ENCODE assay signal across 9 cellular contexts in genomic region chr5:147391781-147392180, GRCh38.
DNase-seq lines count a peak whose midpoint lies in the region; ATAC-seq, FAIRE-seq and TF ChIP-seq lines count a peak whose summit lies in the region.
"Had no signal": no experiment of that assay in that cellular context is flagged by ENCODE, and none has a peak within 500 bp of the region (broad histone marks: within the 10 kb centered on the region; RNA-seq: fewer than 3 reads in every experiment).

No MANE protein-coding gene starts in this region.

- peaks cover 0 to 3% of the 10 kb centered on the region in 2 donors for H3K27me3 Mint-ChIP-seq in CD4-positive, alpha-beta memory T cell
- peaks cover 3 to 5% of the 10 kb centered on the region in 2 donors for H3K27me3 Mint-ChIP-seq in T-cell
- H3K27me3 Mint-ChIP-seq: memory B cell had no signal

- H3K36me3 Mint-ChIP-seq in CD4-positive, alpha-beta memory T cell, result no peaks in the 10 kb centered on the region
- no peaks in the 10 kb centered on the region for H3K36me3 Mint-ChIP-seq in T-cell
- H3K36me3 Mint-ChIP-seq: memory B cell had no signal

- H3K4ac ChIP-seq in H1 (replicated peaks; ENCODE audit: insufficient read length, low read depth, low read length), result no peak overlapping the region

- peaks cover 4 to 10% (median 8%) of the 10 kb centered on the region in 4 experiments; a peak in 5 of 7 replicates for H3K4me1 ChIP-seq in H1 (replicated peaks in 1 of 4; ENCODE audit: control insufficient read depth in 3 of 4, insufficient read depth in 4 of 4, low read length in 3 of 4)
- H3K4me1 ChIP-seq in CD4-positive, alpha-beta memory T cell (ENCODE audit: insufficient read depth, low read length), result no peaks in the 10 kb centered on the region

- H2BK15ac ChIP-seq in H1 (ENCODE audit: low read length), result no peak overlapping the region

- H3K4me1 Mint-ChIP-seq in CD4-positive, alpha-beta memory T cell, result no peaks in the 10 kb centered on the region
- H3K4me1 Mint-ChIP-seq in T-cell, result no peaks in the 10 kb centered on the region
- H3K4me1 Mint-ChIP-seq: memory B cell had no signal

- H2BK12ac ChIP-seq in H1 (ENCODE audit: low read depth, low read length), result no peak overlapping the region

- H3K23me2 ChIP-seq in H1 (ENCODE audit: low read depth, low read length), result no peaks in the 10 kb centered on the region; the same call in 1 of the 2 replicates

- peak; percentile 50 to 65 for TF ChIP-seq RAD21 in H1 (IDR thresholded peaks at IDR 0.05 in 1 of 2, conservative IDR thresholded peaks at IDR 0.05 in 1 of 2; ENCODE audit: low read depth in 2 of 2, low read length in 2 of 2)

- no peak overlapping the region for H4K8ac ChIP-seq in H1 (ENCODE audit: extremely low read depth, insufficient read depth, low read length)

- no peak overlapping the region for H3K27ac ChIP-seq in H1 (ENCODE audit: low read depth, low read length)
- no peak overlapping the region for H3K27ac ChIP-seq in CD4-positive, alpha-beta memory T cell (ENCODE audit: low read depth, low read length)

- H2BK5ac ChIP-seq in H1 (ENCODE audit: low read depth, low read length), result no peak overlapping the region

- H3K23ac ChIP-seq in H1 (ENCODE audit: insufficient read length), result no peak overlapping the region

- H2BK120ac ChIP-seq in H1 (replicated peaks; ENCODE audit: low read depth, low read length), result no peak overlapping the region

- no peak overlapping the region for H2BK20ac ChIP-seq in H1 (ENCODE audit: low read length)

- H2AK5ac ChIP-seq in H1 (ENCODE audit: low read depth, low read length), result no peak overlapping the region

- ATAC-seq in GM18867 (IDR thresholded peaks at IDR 0.05; ENCODE audit: unreplicated experiment) (peak; percentile 99), HG02981 (IDR thresholded peaks at IDR 0.05; ENCODE audit: unreplicated experiment) (peak; percentile 96), T-cell (replicated peaks in 1 of 4) (no peak)

- TF ChIP-seq EP300 in H1 (IDR thresholded peaks at IDR 0.05; ENCODE audit: borderline replicate concordance in 1 of 2, low read depth in 2 of 2, low read length in 2 of 2), result no peak

- no peak overlapping the region for H3K4me3 Mint-ChIP-seq in CD4-positive, alpha-beta memory T cell
- H3K4me3 Mint-ChIP-seq in T-cell, result no peak overlapping the region
- H3K4me3 Mint-ChIP-seq: memory B cell had no signal

- no peak overlapping the region for H3K14ac ChIP-seq in H1 (ENCODE audit: insufficient read length)

- no peak overlapping the region for H3K18ac ChIP-seq in H1 (ENCODE audit: extremely low read depth, low read length)

- H3K9me3 ChIP-seq in H1 (ENCODE audit: insufficient read depth in 2 of 2, low read depth in 1 of 2, low read length in 1 of 2), result no peaks in the 10 kb centered on the region
- H3K9me3 ChIP-seq in CD4-positive, alpha-beta memory T cell (ENCODE audit: control insufficient read depth in 1 of 2, low read length in 2 of 2), result no peaks in the 10 kb centered on the region

- DNase-seq in AG09319 (ENCODE audit: extremely low read depth, low read depth) (peak; percentile 23), NCI-H446 treated with DMSO at 0.1 percent for 48 hours (lab: John Stamatoyannopoulos, UW) (peak; percentile 12), H1 (ENCODE audit: low read depth in 1 of 2, low spot score in 2 of 2) (no peak), myocyte (ENCODE audit: low read depth) (peak; percentile 79), T-cell (no peak)
- no peak for DNase-seq in CD4-positive, alpha-beta memory T cell

- H3K9ac ChIP-seq in H1 (replicated peaks in 1 of 4; ENCODE audit: extremely low read depth in 1 of 4, low read depth in 3 of 4, low read length in 3 of 4), result no peak overlapping the region

- FAIRE-seq in H1 (lab: Jason Lieb, UNC), result peak; percentile 55

- H3K36me3 ChIP-seq in H1 (ENCODE audit: control insufficient read depth in 2 of 4, insufficient read depth in 4 of 4, low read length in 3 of 4), result peaks cover 26 to 67% (median 51%) of the 10 kb centered on the region in 4 experiments; a peak in 7 of 8 replicates
- no peaks in the 10 kb centered on the region for H3K36me3 ChIP-seq in CD4-positive, alpha-beta memory T cell (ENCODE audit: insufficient read depth, low read length)

- peak in 1 of 2 experiments; percentile 45; a peak in 1 of 3 replicates for TF ChIP-seq POLR2A in H1 (IDR thresholded peaks at IDR 0.05; ENCODE audit: control extremely low read depth in 1 of 2, low read depth in 2 of 2, low read length in 2 of 2)

- H4K91ac ChIP-seq in H1 (replicated peaks; ENCODE audit: insufficient read length, low read length), result no peak overlapping the region

- no peak overlapping the region for H3K4me2 ChIP-seq in H1 (ENCODE audit: insufficient read depth in 1 of 2, low read depth in 2 of 2, low read length in 2 of 2)

- H4K5ac ChIP-seq in H1 (ENCODE audit: insufficient read length, low read depth, low read length), result no peak overlapping the region

- peaks cover 4 to 6% of the 10 kb centered on the region in 2 experiments for H4K20me1 ChIP-seq in H1 (replicated peaks in 1 of 2; ENCODE audit: control insufficient read depth in 1 of 2, insufficient read depth in 2 of 2, low read length in 2 of 2)

- POLR2A ChIA-PET in H1 (lab: Charles Lee; ENCODE audit: partially characterized antibody) (no interaction called here), T-cell (lab: Charles Lee) (no interaction called here)
- POLR2A ChIA-PET in CD4-positive, alpha-beta memory T cell (lab: Charles Lee; ENCODE audit: partially characterized antibody), result no interaction called here

- H3K27me3 ChIP-seq in H1 (replicated peaks in 1 of 4; ENCODE audit: control insufficient read depth in 3 of 4, extremely low read depth in 1 of 4, insufficient read depth in 3 of 4, low read length in 3 of 4), result no peaks in the 10 kb centered on the region; a peak in 1 of 7 replicates
- no peaks in the 10 kb centered on the region for H3K27me3 ChIP-seq in CD4-positive, alpha-beta memory T cell (ENCODE audit: insufficient read depth, low read length)

- TF ChIP-seq CTCF in AG09319 (IDR thresholded peaks at IDR 0.05; ENCODE audit: low read depth, low read length), result peak; percentile 48
- peak; percentile 2 to 67 (median 16); a peak in 3 of 4 replicates for TF ChIP-seq CTCF in H1 (IDR thresholded peaks at IDR 0.05; ENCODE audit: control extremely low read depth in 1 of 3, insufficient read depth in 1 of 3, low read depth in 1 of 3, low read length in 3 of 3)

- no peaks in the 10 kb centered on the region; the same call in 1 of the 2 replicates for H3K79me1 ChIP-seq in H1 (ENCODE audit: low read depth, low read length)

- no peak overlapping the region for H3K56ac ChIP-seq in H1 (replicated peaks; ENCODE audit: insufficient read length, low read depth, low read length)

- CTCF ChIA-PET in H1 (lab: Charles Lee; ENCODE audit: partially characterized antibody), result interaction anchor here (0.6 to 5.1 kb wide), 50 partner anchors 9 to 876 kb away, joined by 3 to 29 read pairs (median 4); partner anchors contain the start of genes GPR151 and STK32A
- CTCF ChIA-PET in CD4-positive, alpha-beta memory T cell (lab: Charles Lee; ENCODE audit: partially characterized antibody), result no interaction called here
- CTCF ChIA-PET in T-cell (lab: Charles Lee), result no interaction called here

- no peak overlapping the region for H2AFZ ChIP-seq in H1 (ENCODE audit: low read length)

- no peak overlapping the region for H3K4me3 ChIP-seq in H1 (ENCODE audit: extremely low read depth in 1 of 4, insufficient read depth in 2 of 4, low read depth in 3 of 4, low read length in 4 of 4)
- no peak overlapping the region for H3K4me3 ChIP-seq in CD4-positive, alpha-beta memory T cell (ENCODE audit: low read length in 2 of 2)

- H3K79me2 ChIP-seq in H1 (ENCODE audit: control insufficient read depth in 1 of 2, insufficient read depth in 2 of 2, low read length in 2 of 2), result no peaks in the 10 kb centered on the region

- 94% methylated on average over 5 of the region's 5 CpGs; no CpG with 5 or more reads in 1 of the 2 experiments for WGBS in H1 (ENCODE audit: extremely low coverage in 1 of 2, insufficient coverage in 1 of 2, insufficient read length in 1 of 2, insufficient replicate concordance in 2 of 2, low coverage in 1 of 2, low lambda C conversion rate in 2 of 2, missing lambda C conversion rate in 1 of 2), 2 experiments

- H3K27ac Mint-ChIP-seq in CD4-positive, alpha-beta memory T cell, result no peak overlapping the region
- H3K27ac Mint-ChIP-seq in T-cell, result no peak overlapping the region
- H3K27ac Mint-ChIP-seq: memory B cell had no signal

- intact Hi-C loops in CD4-positive, alpha-beta memory T cell (cut with micrococcal nuclease), result no loop called here

- peaks cover 0 to 2% (median 0%) of the 10 kb centered on the region in 8 donors for H3K9me3 Mint-ChIP-seq in CD4-positive, alpha-beta memory T cell
- no peaks in the 10 kb centered on the region for H3K9me3 Mint-ChIP-seq in T-cell

TF ChIP-seq in H1, 55 proteins besides CTCF, POLR2A, EP300 and RAD21:
- TF ChIP-seq SP1 (IDR thresholded peaks at IDR 0.05; ENCODE audit: low read depth, low read length) (no peak), ATF2 (IDR thresholded peaks at IDR 0.05; ENCODE audit: low read length) (no peak), POLR2AphosphoS5 (IDR thresholded peaks at IDR 0.05; ENCODE audit: low read depth, low read length) (peak; percentile 37; the same call in 1 of the 2 replicates), TCF12 (IDR thresholded peaks at IDR 0.05; ENCODE audit: low read depth, low read length) (no peak)

Comparison
In these comparisons a context has a peak if more than half of its experiments do, and no peak if none do; other contexts are left out.
1. DNase-seq: peak in AG09319 (single experiment), NCI-H446 treated with DMSO at 0.1 percent for 48 hours (single experiment) and myocyte (single experiment); none in H1 (0 of 2), CD4-positive, alpha-beta memory T cell (0 of 5) and T-cell (0 of 34).
2. ATAC-seq: peak in GM18867 (single experiment) and HG02981 (single experiment); none in T-cell (0 of 4).